Comparison of ENCODE assay signal across 8 cellular contexts in the genomic region with DNA sequence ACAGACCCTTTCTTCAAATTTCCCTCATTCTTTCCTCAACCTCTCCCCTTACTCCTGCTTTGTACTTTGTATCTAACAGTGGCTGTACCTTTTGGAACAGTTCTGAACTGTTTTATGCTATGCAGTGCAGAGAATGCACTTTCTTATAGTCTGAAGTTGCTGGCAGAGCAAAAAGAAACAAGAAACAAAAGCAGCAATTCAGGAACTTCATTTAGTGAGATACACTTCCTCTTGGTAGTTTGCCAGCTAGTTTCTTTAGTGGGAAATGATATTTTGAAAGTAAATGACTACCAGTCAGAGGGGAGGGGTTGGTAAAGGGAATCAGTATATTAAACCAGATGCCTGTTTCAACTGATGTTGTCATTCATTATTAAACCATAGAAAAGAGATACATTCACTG. TPM values are rescaled to one million over a fixed set of nuclear protein-coding genes. Genes with fewer than 3 reads are reported as not detected.
A peak's percentile ranks its signal among the peaks of the same experiment; 100 is the strongest.
DNase-seq lines count a peak whose midpoint lies in the region; ATAC-seq and TF ChIP-seq lines count a peak whose summit lies in the region.

No MANE protein-coding gene starts in this region.

- peaks cover 2% of the 10 kb centered on the region for H3K9me3 Mint-ChIP-seq in activated naive CD4-positive, alpha-beta T cell treated with anti-CD3 and anti-CD28 coated beads for 36 hours

- peaks cover 0 to 13% (median 5%) of the 10 kb centered on the region in 4 donors for H3K4me1 ChIP-seq in Peyer's patch
- no peaks in the 10 kb centered on the region for H3K4me1 ChIP-seq in parathyroid adenoma

- no peaks in the 10 kb centered on the region for H3K79me2 ChIP-seq in parathyroid adenoma

- H3K27ac ChIP-seq in Peyer's patch, result peak overlapping the region; percentile 67 to 75 (median 72)
- H3K27ac ChIP-seq in parathyroid adenoma, result no peak overlapping the region

- H3K4me3 ChIP-seq in Peyer's patch (no peak overlapping the region), parathyroid adenoma (ENCODE audit: low read depth, low read length) (peak overlapping the region; percentile 37)

- H3K27me3 ChIP-seq in Peyer's patch (no peaks in the 10 kb centered on the region), parathyroid adenoma (ENCODE audit: control insufficient read depth, insufficient read depth, low read length) (no peaks in the 10 kb centered on the region)

- H3K9me3 ChIP-seq in Peyer's patch, result no peaks in the 10 kb centered on the region
- no peaks in the 10 kb centered on the region for H3K9me3 ChIP-seq in parathyroid adenoma (ENCODE audit: control insufficient read depth, low read length)

- H3K36me3 ChIP-seq in Peyer's patch (no peaks in the 10 kb centered on the region), parathyroid adenoma (ENCODE audit: control insufficient read depth, insufficient read depth, low read length) (no peaks in the 10 kb centered on the region)

- no peak overlapping the region for H3K9ac ChIP-seq in parathyroid adenoma

- H3K4me2 ChIP-seq in parathyroid adenoma (ENCODE audit: low read length), result peak overlapping the region; percentile 47

- peak; percentile 64 for ATAC-seq in HG03064 (IDR thresholded peaks at IDR 0.05; ENCODE audit: low read depth, unreplicated experiment)
- peak; percentile 62 for ATAC-seq in esophagus mucosa

- H3K27me3 Mint-ChIP-seq in activated naive CD4-positive, alpha-beta T cell treated with anti-CD3 and anti-CD28 coated beads for 36 hours (ENCODE audit: low read depth), result no peaks in the 10 kb centered on the region

- DNase-seq in activated naive CD4-positive, alpha-beta T cell treated with anti-CD3 and anti-CD28 coated beads for 36 hours, result no peak
- DNase-seq in activated naive CD4-positive, alpha-beta T cell treated with Interleukin-2 at 50 U/mL for 16 hours, result no peak
- DNase-seq in Peyer's patch (no peak), activated gamma-delta T cell treated with Interleukin-2 at 50 U/mL for 16 hours (no peak)
- DNase-seq in activated CD4-positive, CD25-positive, alpha-beta regulatory T cell (lab: John Stamatoyannopoulos, UW), result no peak

- TF ChIP-seq CTCF in Peyer's patch (IDR thresholded peaks at IDR 0.05) (no peak), parathyroid adenoma (IDR thresholded peaks at IDR 0.05) (no peak)

- peak overlapping the region; percentile 71 for H3K4me3 Mint-ChIP-seq in activated naive CD4-positive, alpha-beta T cell treated with anti-CD3 and anti-CD28 coated beads for 36 hours

- TF ChIP-seq POLR2A in Peyer's patch (IDR thresholded peaks at IDR 0.05), result no peak

- intact Hi-C loops in activated naive CD4-positive, alpha-beta T cell treated with anti-CD3 and anti-CD28 coated beads for 36 hours (cut with micrococcal nuclease), result loop anchor here (1.0 kb wide), 5 partner anchors 8 to 220 kb away; no protein-coding TSS in a partner anchor

- CTCF ChIA-PET in activated naive CD4-positive, alpha-beta T cell treated with anti-CD3 and anti-CD28 coated beads for 36 hours (lab: Charles Lee), result interaction anchor here (0.6 to 1.1 kb wide), 4 partner anchors 12 to 52 kb away, joined by 3 read pairs; no protein-coding TSS in a partner anchor

- H3K4me1 Mint-ChIP-seq in activated naive CD4-positive, alpha-beta T cell treated with anti-CD3 and anti-CD28 coated beads for 36 hours (ENCODE audit: low read depth), result peaks cover 85% of the 10 kb centered on the region

- no peak overlapping the region for H2AFZ ChIP-seq in parathyroid adenoma

- H3K27ac Mint-ChIP-seq in activated naive CD4-positive, alpha-beta T cell treated with anti-CD3 and anti-CD28 coated beads for 36 hours, result peak overlapping the region; percentile 96

- H3K36me3 Mint-ChIP-seq in activated naive CD4-positive, alpha-beta T cell treated with anti-CD3 and anti-CD28 coated beads for 36 hours (ENCODE audit: low read depth), result peaks cover 3% of the 10 kb centered on the region

RNA-seq across cellular contexts. Expression of gene CHD2, which starts 55.0 kb away (rescaled TPM):
- total RNA-seq in activated naive CD4-positive, alpha-beta T cell treated with anti-CD3 and anti-CD28 coated beads for 36 hours, result 100 to 1,000 TPM; 164 to 185 TPM
- total RNA-seq in Peyer's patch (100 to 1,000 TPM; 109 to 370 (median 161) TPM), esophagus mucosa (67.5 TPM)
